In the genomic region with DNA sequence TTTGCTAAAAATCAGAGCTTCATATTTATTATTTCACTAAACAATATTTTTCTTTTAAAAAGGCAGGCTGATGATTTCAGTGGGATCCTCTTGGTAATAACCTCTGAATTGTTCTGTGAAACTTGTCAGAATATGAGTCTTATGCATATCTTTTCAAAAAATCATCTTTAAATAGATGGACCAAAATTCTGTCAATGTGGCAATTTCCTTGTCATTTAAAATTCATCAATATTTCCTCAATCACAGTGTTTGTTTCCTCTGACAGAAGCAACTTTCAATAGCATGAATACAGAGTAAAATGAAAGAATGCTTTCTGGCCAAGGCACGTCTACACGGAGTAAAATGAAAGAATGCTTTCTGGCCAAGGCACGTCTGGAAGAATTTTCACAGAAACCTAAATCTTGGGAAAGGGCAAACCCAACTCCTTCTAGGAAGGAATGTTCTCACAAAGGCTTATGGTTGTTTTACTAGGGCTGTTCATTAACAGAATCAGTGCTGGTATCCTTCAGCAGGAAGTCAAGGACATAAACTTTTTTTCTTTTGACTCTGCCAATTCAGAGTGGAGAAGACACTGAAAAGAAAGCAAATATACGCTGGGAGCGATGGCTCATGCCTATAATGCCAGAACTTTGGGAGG, we compare ENCODE assay signal across 15 cellular contexts.
DNase-seq lines count a peak whose midpoint lies in the region; TF ChIP-seq lines count a peak whose summit lies in the region.
"Had no signal": no experiment of that assay in that cellular context is flagged by ENCODE, and none has a peak within 500 bp of the region (broad histone marks: within the 10 kb centered on the region; RNA-seq: fewer than 3 reads in every experiment).

No MANE protein-coding gene starts in this region.

- TF ChIP-seq CTCF in fibroblast of pulmonary artery (IDR thresholded peaks at IDR 0.05; ENCODE audit: low read length, missing control alignments) (no peak), osteoblast (IDR thresholded peaks at IDR 0.05; ENCODE audit: extremely low read depth, low read depth, low read length) (no peak), testis (IDR thresholded peaks at IDR 0.05) (no peak)

- no peaks in the 10 kb centered on the region for H3K36me3 ChIP-seq in adipocyte (ENCODE audit: control insufficient read depth, insufficient read depth, low read length, severe bottlenecking)
- no peaks in the 10 kb centered on the region for H3K36me3 ChIP-seq in osteoblast (ENCODE audit: insufficient read depth, low read length)
- no peaks in the 10 kb centered on the region for H3K36me3 ChIP-seq in testis (ENCODE audit: low read depth, missing control alignments)
- H3K36me3 ChIP-seq: BLaER1, MG63 had no signal

- no peak for TF ChIP-seq POLR2A in testis (IDR thresholded peaks at IDR 0.05)

- peak overlapping the region; percentile 60 for H2AFZ ChIP-seq in osteoblast (ENCODE audit: low read length)

- H3K27ac ChIP-seq in osteoblast (ENCODE audit: low read depth, low read length) (peak overlapping the region; percentile 56), testis (no peak overlapping the region)
- H3K27ac ChIP-seq: BLaER1, HL-60 had no signal

- peak overlapping the region; percentile 52 for H3K4me3 ChIP-seq in adipocyte (ENCODE audit: low read length)
- H3K4me3 ChIP-seq in fibroblast of pulmonary artery (replicated peaks; ENCODE audit: low read depth, low read length): no peak overlapping the region
- peak overlapping the region; percentile 54 for H3K4me3 ChIP-seq in osteoblast (ENCODE audit: insufficient read depth, low read length)
- H3K4me3 ChIP-seq in testis: no peak overlapping the region
- H3K4me3 ChIP-seq: BLaER1, MG63 had no signal

- H3K9me3 ChIP-seq in adipocyte (ENCODE audit: control insufficient read depth, low read length): no peaks in the 10 kb centered on the region
- no peaks in the 10 kb centered on the region for H3K9me3 ChIP-seq in osteoblast (ENCODE audit: low read depth, low read length)
- no peaks in the 10 kb centered on the region for H3K9me3 ChIP-seq in testis
- H3K9me3 ChIP-seq: BLaER1, MG63 had no signal

- peaks cover 5% of the 10 kb centered on the region for H3K27me3 ChIP-seq in adipocyte (replicated peaks; ENCODE audit: control insufficient read depth, insufficient read depth, low read length)
- peaks cover 4% of the 10 kb centered on the region for H3K27me3 ChIP-seq in osteoblast (ENCODE audit: insufficient read depth, low read length)
- H3K27me3 ChIP-seq in testis: no peaks in the 10 kb centered on the region
- H3K27me3 ChIP-seq: MG63 had no signal

- intact Hi-C loops in testis (cut with DNase I; ENCODE audit: low total_unique reads): no loop called here

- H3K4me2 ChIP-seq in osteoblast (ENCODE audit: insufficient read depth, low read length): peak overlapping the region; percentile 77
- H3K4me2 ChIP-seq: BLaER1 had no signal

- no peaks in the 10 kb centered on the region for H4K20me1 ChIP-seq in osteoblast (ENCODE audit: insufficient read depth, low read length)

- H3K4me1 ChIP-seq in adipocyte (ENCODE audit: control insufficient read depth, insufficient read depth, low read length) (no peaks in the 10 kb centered on the region), osteoblast (ENCODE audit: insufficient read depth, low read length) (no peaks in the 10 kb centered on the region), testis (no peaks in the 10 kb centered on the region)
- H3K4me1 ChIP-seq: BLaER1 had no signal

- DNase-seq in COLO829 (ENCODE audit: low spot score): peak; percentile 1
- peak; percentile 63 for DNase-seq in adipocyte (ENCODE audit: low read depth)
- DNase-seq in fibroblast of pulmonary artery (ENCODE audit: low read depth): peak; percentile 35
- no peak for DNase-seq in osteoblast (ENCODE audit: insufficient read length, low spot score, missing footprints)
- DNase-seq in DMS153 (lab: John Stamatoyannopoulos, UW): no peak
- DNase-seq in SKM-1 (lab: John Stamatoyannopoulos, UW; ENCODE audit: unreplicated experiment): no peak
- DNase-seq in testis: no peak
- no peak for DNase-seq in KG1 (lab: John Stamatoyannopoulos, UW)
- DNase-seq: activated CD4-positive, CD25-positive, alpha-beta regulatory T cell treated with anti-CD3 and anti-CD28 coated beads, Interleukin-2, amount 50 U/mL, for 72 hours; activated T-cell treated with anti-CD3 and anti-CD28 coated beads, Interleukin-2, amount 50 U/mL, for 72 hours; amygdala; MG63; stimulated activated CD4-positive, alpha-beta T cell treated with anti-CD3 and anti-CD28 coated beads, Interleukin-2, amount 100 ng/mL, for 48 hours had no signal

- H3K9ac ChIP-seq in adipocyte (ENCODE audit: low read length): peak overlapping the region; percentile 21
- H3K9ac ChIP-seq: BLaER1 had no signal

- WGBS in testis, 2 donors: 35 to 45% methylated on average over 5 of the region's 5 CpGs

- H3K79me2 ChIP-seq in osteoblast (ENCODE audit: insufficient read depth, low read length): no peaks in the 10 kb centered on the region

Comparison
In these comparisons a context has a peak if more than half of its experiments do, and no peak if none do; other contexts are left out.
1. DNase-seq: peak in COLO829 (single experiment), adipocyte (single experiment) and fibroblast of pulmonary artery (single experiment); none in osteoblast (single experiment), DMS153 (single experiment), SKM-1 (single experiment), testis (single experiment) and KG1 (single experiment).
2. H3K4me3 ChIP-seq: peak in adipocyte (single experiment) and osteoblast (single experiment); none in fibroblast of pulmonary artery (single experiment) and testis (0 of 2).